In genomic region chr2:201450910-201451329, GRCh38 we compare ENCODE assay signal across 1 cellular context.
TF ChIP-seq lines count a peak whose summit lies in the region.

No MANE protein-coding gene starts in this region.

TF ChIP-seq in GM23338, 12 proteins besides CTCF, POLR2A, EP300 and RAD21 (continued from another document):
- TF ChIP-seq REST (IDR thresholded peaks at IDR 0.05; ENCODE audit: unreplicated experiment): no peak
- TF ChIP-seq EZH2 (IDR thresholded peaks at IDR 0.05; ENCODE audit: low read depth, unreplicated experiment): no peak
- no peak for TF ChIP-seq EZH2phosphoT487 (IDR thresholded peaks at IDR 0.05; ENCODE audit: unreplicated experiment)
- no peak for TF ChIP-seq ETS1 (IDR thresholded peaks at IDR 0.05)
- TF ChIP-seq JUNB (IDR thresholded peaks at IDR 0.05; ENCODE audit: unreplicated experiment): no peak
TF ChIP-seq in GM23338: peak in this region for 0.
